Comparison of ENCODE assay signal across 14 cellular contexts in the genomic region with DNA sequence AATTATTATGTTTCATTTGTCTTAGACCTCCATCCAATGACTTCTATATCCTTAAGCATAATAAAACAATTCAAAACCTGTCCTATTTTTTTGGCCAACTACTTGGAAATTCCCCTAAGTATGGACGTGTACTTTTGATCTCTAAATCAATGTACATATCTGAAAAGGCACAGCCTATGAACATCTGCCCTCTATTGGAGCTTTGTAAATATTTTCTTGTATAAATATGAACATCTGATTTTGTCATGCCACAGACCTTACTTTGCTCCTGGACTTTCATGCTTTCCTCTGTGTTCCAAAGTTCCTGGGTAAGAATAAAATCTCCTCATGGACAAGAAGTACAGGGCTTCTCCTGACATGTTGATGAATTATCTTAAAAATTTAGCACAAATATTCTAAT.
"Had no signal": no experiment of that assay in that cellular context is flagged by ENCODE, and none has a peak within 500 bp of the region (broad histone marks: within the 10 kb centered on the region; RNA-seq: fewer than 3 reads in every experiment).

No MANE protein-coding gene starts in this region.

- DNase-seq: activated B cell treated with CpG ODN at 0.5 μM for 24 hours; activated CD4-positive, alpha-beta T cell treated with anti-CD3 and anti-CD28 coated beads, Interleukin-2, amount 10 ng/mL, durations not matched to agents 24 days and 14 days; activated CD8-positive, alpha-beta T cell treated with anti-CD3 and anti-CD28 coated beads, Interleukin-2, amount 10 ng/mL, durations not matched to agents 7 days and 5 days; activated naive CD8-positive, alpha-beta T cell treated with anti-CD3 and anti-CD28 coated beads for 36 hours; aorta; mammary epithelial cell; stimulated activated CD4-positive, alpha-beta T cell treated with anti-CD3 and anti-CD28 coated beads, Interleukin-4, amount 100 ng/mL, for 1 hour; stimulated activated naive B cell treated with anti-CD40 and anti-IgM and Interleukin-4, amounts not matched to agents 10 μg/mL and 1 μg/mL and 100 μg/mL, for 72 hours; T-helper 17 cell; thyroid gland; uterus had no signal

- ATAC-seq: activated CD8-positive, alpha-beta T cell treated with anti-CD3 and anti-CD28 coated beads, Interleukin-2, amount 10 ng/mL, durations not matched to agents 7 days and 5 days; stimulated activated naive B cell treated with anti-CD40 and anti-IgM and Interleukin-4, amounts not matched to agents 10 μg/mL and 1 μg/mL and 100 μg/mL, for 72 hours; T-helper 17 cell had no signal

- H3K27me3 Mint-ChIP-seq: activated B cell treated with CpG ODN at 0.5 μM for 24 hours; activated CD4-positive, alpha-beta T cell treated with anti-CD3 and anti-CD28 coated beads, Interleukin-2, amount 10 ng/mL, durations not matched to agents 24 days and 14 days; activated naive CD8-positive, alpha-beta T cell treated with anti-CD3 and anti-CD28 coated beads for 36 hours; stimulated activated naive B cell treated with anti-CD40 and anti-IgM and Interleukin-4, amounts not matched to agents 10 μg/mL and 1 μg/mL and 100 μg/mL, for 72 hours; T-helper 17 cell had no signal

- H2AFZ ChIP-seq: parathyroid adenoma had no signal

- H3K4me3 Mint-ChIP-seq: activated B cell treated with CpG ODN at 0.5 μM for 24 hours; activated CD4-positive, alpha-beta T cell treated with anti-CD3 and anti-CD28 coated beads, Interleukin-2, amount 10 ng/mL, durations not matched to agents 24 days and 14 days; activated CD8-positive, alpha-beta T cell treated with anti-CD3 and anti-CD28 coated beads, Interleukin-2, amount 10 ng/mL, durations not matched to agents 7 days and 5 days; activated naive CD8-positive, alpha-beta T cell treated with anti-CD3 and anti-CD28 coated beads for 36 hours; stimulated activated naive B cell treated with anti-CD40 and anti-IgM and Interleukin-4, amounts not matched to agents 10 μg/mL and 1 μg/mL and 100 μg/mL, for 72 hours; T-helper 17 cell had no signal

- H3K4me3 ChIP-seq: thyroid gland, uterus had no signal

- H3K27ac Mint-ChIP-seq: activated B cell treated with CpG ODN at 0.5 μM for 24 hours; activated CD4-positive, alpha-beta T cell treated with anti-CD3 and anti-CD28 coated beads, Interleukin-2, amount 10 ng/mL, durations not matched to agents 24 days and 14 days; activated CD8-positive, alpha-beta T cell treated with anti-CD3 and anti-CD28 coated beads, Interleukin-2, amount 10 ng/mL, durations not matched to agents 7 days and 5 days; activated naive CD8-positive, alpha-beta T cell treated with anti-CD3 and anti-CD28 coated beads for 36 hours; stimulated activated naive B cell treated with anti-CD40 and anti-IgM and Interleukin-4, amounts not matched to agents 10 μg/mL and 1 μg/mL and 100 μg/mL, for 72 hours; T-helper 17 cell had no signal

- H3K27ac ChIP-seq: parathyroid adenoma, thyroid gland, uterus had no signal

- FAIRE-seq: bronchial epithelial cell, islet of Langerhans had no signal

- H3K4me1 Mint-ChIP-seq: activated B cell treated with CpG ODN at 0.5 μM for 24 hours; activated CD4-positive, alpha-beta T cell treated with anti-CD3 and anti-CD28 coated beads, Interleukin-2, amount 10 ng/mL, durations not matched to agents 24 days and 14 days; activated naive CD8-positive, alpha-beta T cell treated with anti-CD3 and anti-CD28 coated beads for 36 hours; stimulated activated naive B cell treated with anti-CD40 and anti-IgM and Interleukin-4, amounts not matched to agents 10 μg/mL and 1 μg/mL and 100 μg/mL, for 72 hours; T-helper 17 cell had no signal

- H3K4me1 ChIP-seq: parathyroid adenoma, uterus had no signal

- H3K9me3 ChIP-seq: thyroid gland, uterus had no signal

- H3K9ac ChIP-seq: parathyroid adenoma had no signal

- H3K36me3 Mint-ChIP-seq: activated naive CD8-positive, alpha-beta T cell treated with anti-CD3 and anti-CD28 coated beads for 36 hours; stimulated activated naive B cell treated with anti-CD40 and anti-IgM and Interleukin-4, amounts not matched to agents 10 μg/mL and 1 μg/mL and 100 μg/mL, for 72 hours had no signal

- H3K27me3 ChIP-seq: thyroid gland, uterus had no signal

- H3K36me3 ChIP-seq: thyroid gland, uterus had no signal

- H3K79me2 ChIP-seq: parathyroid adenoma had no signal
